Comparison of ENCODE assay signal across 18 cellular contexts in genomic region chr20:58238490-58238889, GRCh38.
"Had no signal": no experiment of that assay in that cellular context is flagged by ENCODE, and none has a peak within 500 bp of the region (broad histone marks: within the 10 kb centered on the region; RNA-seq: fewer than 3 reads in every experiment).

No MANE protein-coding gene starts in this region.

- H3K27me3 ChIP-seq: body of pancreas, sigmoid colon, testis had no signal

- H3K36me3 Mint-ChIP-seq: natural killer cell had no signal

- DNase-seq: activated CD4-positive, alpha-beta memory T cell treated with anti-CD3 and anti-CD28 coated beads, Interleukin-2, amount 10 ng/mL, durations not matched to agents 7 days and 5 days; activated CD4-positive, alpha-beta T cell treated with anti-CD3 and anti-CD28 coated beads for 1 hour; activated CD8-positive, alpha-beta memory T cell treated with anti-CD3 and anti-CD28 coated beads, Interleukin-2, amount 50 U/mL, for 4 hours; activated naive CD4-positive, alpha-beta T cell treated with anti-CD3 and anti-CD28 coated beads for 36 hours; body of pancreas; endodermal cell; glutamatergic neuron; left colon; mucosa of descending colon; natural killer cell; sigmoid colon; stimulated activated CD4-positive, alpha-beta T cell treated with anti-CD3 and anti-CD28 coated beads, Interleukin-12 subunit alpha, Interleukin-12 subunit beta, amount 100 ng/mL, for 4 hours; stimulated activated naive CD4-positive, alpha-beta T cell treated with Interleukin-2 at 50 U/mL for 16 hours; T-helper 9 cell; testis had no signal

- H3K4me1 Mint-ChIP-seq: central memory CD8-positive, alpha-beta T cell had no signal

- H3K4me3 Mint-ChIP-seq: activated naive CD4-positive, alpha-beta T cell treated with anti-CD3 and anti-CD28 coated beads for 36 hours; central memory CD8-positive, alpha-beta T cell; dendritic cell treated with granulocyte-macrophage colony-stimulating factor and Interleukin-4, amounts not matched to agents 40 ng/mL and 50 ng/mL, for 4 days; endodermal cell had no signal

- H3K27ac Mint-ChIP-seq: activated CD4-positive, alpha-beta memory T cell treated with anti-CD3 and anti-CD28 coated beads, Interleukin-2, amount 10 ng/mL, durations not matched to agents 7 days and 5 days; activated naive CD4-positive, alpha-beta T cell treated with anti-CD3 and anti-CD28 coated beads for 36 hours; dendritic cell treated with granulocyte-macrophage colony-stimulating factor and Interleukin-4, amounts not matched to agents 40 ng/mL and 50 ng/mL, for 4 days; endodermal cell; natural killer cell had no signal

- ATAC-seq: body of pancreas, left colon, mucosa of descending colon, natural killer cell had no signal

- H3K4me3 ChIP-seq: body of pancreas, lung, mucosa of descending colon, sigmoid colon, testis had no signal

- H3K9me3 Mint-ChIP-seq: activated CD4-positive, alpha-beta memory T cell treated with anti-CD3 and anti-CD28 coated beads, Interleukin-2, amount 10 ng/mL, durations not matched to agents 7 days and 5 days; activated naive CD4-positive, alpha-beta T cell treated with anti-CD3 and anti-CD28 coated beads for 36 hours; central memory CD8-positive, alpha-beta T cell; dendritic cell treated with granulocyte-macrophage colony-stimulating factor and Interleukin-4, amounts not matched to agents 40 ng/mL and 50 ng/mL, for 4 days; endodermal cell; natural killer cell had no signal

- H3K9me3 ChIP-seq: body of pancreas, mucosa of descending colon, sigmoid colon, testis had no signal

- H3K27me3 Mint-ChIP-seq: central memory CD8-positive, alpha-beta T cell had no signal

- H3K4me1 ChIP-seq: testis had no signal

- H3K27ac ChIP-seq: body of pancreas, testis had no signal
